Comparison of ENCODE assay signal across 32 cellular contexts in the genomic region with DNA sequence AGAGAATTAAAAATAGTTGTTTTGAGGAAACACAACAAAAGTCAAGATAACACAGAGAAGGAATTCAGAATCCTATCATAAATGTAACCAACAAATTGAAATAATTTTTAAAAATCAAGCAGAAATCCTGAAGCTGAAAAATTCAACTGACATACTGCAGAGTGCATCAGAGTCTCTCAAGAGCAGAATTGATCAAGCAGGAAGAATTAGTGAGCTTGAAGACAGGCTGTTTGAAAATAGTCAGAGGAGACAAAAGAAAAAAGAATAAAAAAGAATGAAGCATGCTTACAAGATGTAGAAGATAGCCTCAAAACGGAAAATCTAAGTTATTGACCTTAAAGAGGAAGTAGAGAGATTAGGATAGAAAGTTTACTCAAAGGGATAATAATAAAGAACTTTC.
"Had no signal": no experiment of that assay in that cellular context is flagged by ENCODE, and none has a peak within 500 bp of the region (broad histone marks: within the 10 kb centered on the region; RNA-seq: fewer than 3 reads in every experiment).

No MANE protein-coding gene starts in this region.

- H3K27ac ChIP-seq: adrenal gland, ascending aorta, body of pancreas, brain microvascular endothelial cell, breast epithelium, cardiac muscle cell had no signal

- H3K4me1 ChIP-seq: adrenal gland, ascending aorta, body of pancreas, breast epithelium had no signal

- H3K4me3 ChIP-seq: adrenal gland, ascending aorta, body of pancreas, breast epithelium, cardiac muscle cell had no signal

- H3K27me3 ChIP-seq: adrenal gland, ascending aorta, body of pancreas, brain microvascular endothelial cell, breast epithelium had no signal

- FAIRE-seq: astrocyte, bronchial epithelial cell had no signal

- H3K36me3 ChIP-seq: adrenal gland, ascending aorta, brain microvascular endothelial cell, breast epithelium, cardiac muscle cell had no signal

- DNase-seq: activated effector memory CD4-positive, alpha-beta T cell treated with anti-CD3 and anti-CD28 coated beads, Interleukin-2, amount 50 U/mL, for 16 hours; activated effector memory CD4-positive, alpha-beta T cell treated with Interleukin-2 at 50 U/mL for 16 hours; activated gamma-delta T cell; activated gamma-delta T cell treated with Interleukin-2 at 50 U/mL for 16 hours; activated naive CD4-positive, alpha-beta T cell; activated naive CD4-positive, alpha-beta T cell treated with anti-CD3 and anti-CD28 coated beads for 36 hours; activated naive CD4-positive, alpha-beta T cell treated with anti-CD3 and anti-CD28 coated beads, Interleukin-2, amount 10 ng/mL, durations not matched to agents 7 days and 5 days; activated naive CD4-positive, alpha-beta T cell treated with anti-CD3 and anti-CD28 coated beads, Interleukin-2, amount 50 U/mL, for 16 hours; activated naive CD4-positive, alpha-beta T cell treated with Interleukin-2 at 50 U/mL for 16 hours; activated naive CD8-positive, alpha-beta T cell treated with anti-CD3 and anti-CD28 coated beads for 36 hours; activated naive CD8-positive, alpha-beta T cell treated with anti-CD3 and anti-CD28 coated beads, Interleukin-2, amount 10 ng/mL, durations not matched to agents 7 days and 5 days; activated naive CD8-positive, alpha-beta T cell treated with anti-CD3 and anti-CD28 coated beads, Interleukin-2, amount 50 U/mL, for 24 hours; activated T-cell treated with anti-CD3 and anti-CD28 coated beads, Interleukin-2, amount 50 U/mL, for 4 hours; activated T-cell treated with anti-CD3 and anti-CD28 coated beads, Interleukin-2, amount 50 U/mL, for 48 hours; activated T-cell treated with anti-CD3 and anti-CD28 coated beads, Interleukin-2, amount 50 U/mL, for 72 hours; adrenal gland; amniotic stem cell; amygdala; anterior cingulate cortex; aorta; body of pancreas; brain microvascular endothelial cell; caudate nucleus; central memory CD4-positive, alpha-beta T cell; cerebellar nuclear complex had no signal

- H3K9me3 ChIP-seq: body of pancreas, breast epithelium had no signal

- ATAC-seq: activated naive CD4-positive, alpha-beta T cell treated with anti-CD3 and anti-CD28 coated beads, Interleukin-2, amount 50 U/mL, for 72 hours; activated naive CD8-positive, alpha-beta T cell treated with anti-CD3 and anti-CD28 coated beads, Interleukin-2, amount 50 U/mL, for 24 hours; activated T-cell treated with anti-CD3 and anti-CD28 coated beads, Interleukin-2, amount 50 U/mL, for 4 hours; activated T-cell treated with anti-CD3 and anti-CD28 coated beads, Interleukin-2, amount 50 U/mL, for 72 hours; activated T-helper 17 cell treated with anti-CD3 and anti-CD28 coated beads, Interleukin-2, amount 50 U/mL, for 72 hours; body of pancreas had no signal
